Comparison of ENCODE assay signal across 8 cellular contexts in the genomic region with DNA sequence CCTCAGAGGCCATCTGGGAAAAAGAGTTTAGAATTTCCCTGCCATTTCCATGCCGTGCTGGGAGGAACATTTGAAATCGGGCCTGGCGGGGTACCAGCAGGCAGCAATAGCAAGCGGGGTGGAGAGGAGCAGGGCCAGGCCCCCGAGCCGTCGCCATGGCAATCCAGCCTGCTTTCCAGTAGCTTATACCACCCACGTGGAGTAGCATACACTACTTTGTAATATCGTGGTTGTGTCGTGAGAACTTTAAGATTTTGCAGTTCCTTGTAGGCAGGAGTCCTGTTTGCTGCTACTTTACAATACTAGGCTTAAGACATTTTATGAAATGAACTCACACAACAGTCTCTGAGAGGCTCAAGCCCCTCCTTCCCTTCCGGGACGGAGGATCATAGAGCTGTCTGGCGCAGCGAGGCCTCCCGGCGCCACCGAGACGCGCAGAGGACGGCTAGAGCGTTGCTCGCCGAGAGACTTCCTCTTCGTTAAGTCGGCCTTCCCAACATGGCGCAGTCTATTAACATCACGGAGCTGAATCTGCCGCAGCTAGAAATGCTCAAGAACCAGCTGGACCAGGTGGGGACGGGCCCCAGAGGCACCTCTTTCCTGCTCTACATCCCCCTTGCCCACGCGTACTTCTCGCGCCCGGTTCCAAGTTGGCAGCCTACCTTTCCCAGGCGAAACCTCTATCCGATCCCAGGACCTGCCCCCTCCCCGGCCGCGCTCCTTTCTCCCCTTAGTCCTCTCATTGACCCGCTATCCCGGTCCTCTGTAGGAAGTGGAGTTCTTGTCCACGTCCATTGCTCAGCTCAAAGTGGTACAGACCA. TPM values are rescaled to one million over a fixed set of nuclear protein-coding genes. Genes with fewer than 3 reads are reported as not detected.
A peak's percentile ranks its signal among the peaks of the same experiment; 100 is the strongest.
DNase-seq lines count a peak whose midpoint lies in the region; TF ChIP-seq lines count a peak whose summit lies in the region.

A gene (plus strand): TSS at position 473 of the 821 bp plus-strand sequence. CDS start 26 bp downstream, at position 499.

- TF ChIP-seq CTCF in MM.1S (IDR thresholded peaks at IDR 0.05; ENCODE audit: low read length), result no peak

- H3K9me3 ChIP-seq in ES-I3 (ENCODE audit: control insufficient read depth, insufficient read depth, low read length), result no peaks in the 10 kb centered on the region
- no peaks in the 10 kb centered on the region for H3K9me3 ChIP-seq in HAP-1
- no peaks in the 10 kb centered on the region for H3K9me3 ChIP-seq in MM.1S (replicated peaks; ENCODE audit: insufficient read depth, low read length)
- H3K9me3 ChIP-seq in SJCRH30 (replicated peaks), result no peaks in the 10 kb centered on the region
- no peaks in the 10 kb centered on the region for H3K9me3 ChIP-seq in neuron (ENCODE audit: low read length)
- H3K9me3 ChIP-seq in subcutaneous abdominal adipose tissue (ENCODE audit: control insufficient read depth in 5 of 5, low read length in 5 of 5), result no peaks in the 10 kb centered on the region

- H3K4me3 ChIP-seq in HAP-1 (peak within 1 kb of the TSS; percentile 81), MM.1S (ENCODE audit: low read length) (peak within 1 kb of the TSS; percentile 99), SJCRH30 (peak within 1 kb of the TSS; percentile 89), neuron (ENCODE audit: low read length) (peak within 1 kb of the TSS; percentile 90), subcutaneous abdominal adipose tissue (ENCODE audit: low read depth in 1 of 5, low read length in 5 of 5) (peak within 1 kb of the TSS; percentile 90 to 97 (median 96))

- no peaks in the 10 kb centered on the region for H3K9me2 ChIP-seq in MM.1S (replicated peaks; ENCODE audit: insufficient read depth, low read length)

- H3K4me2 ChIP-seq in MM.1S (ENCODE audit: low read depth, low read length), result peak within 1 kb of the TSS; percentile 79

- H4K20me1 ChIP-seq in MM.1S (ENCODE audit: insufficient read depth, low read length), result no peaks in the 10 kb centered on the region

- H3F3A ChIP-seq in MM.1S (ENCODE audit: insufficient read depth, low read length), result peaks cover 35% of the 10 kb centered on the region

- peak within 1 kb of the TSS; percentile 57; the same call in 1 of the 2 replicates for H3K27ac ChIP-seq in MM.1S (ENCODE audit: low read length)
- H3K27ac ChIP-seq in SJCRH30, result peak within 1 kb of the TSS; percentile 63
- peak within 1 kb of the TSS; percentile 94 for H3K27ac ChIP-seq in subcutaneous abdominal adipose tissue (ENCODE audit: low read depth, low read length)

- H3K9ac ChIP-seq in ES-I3 (ENCODE audit: low read depth, low read length) (peak within 1 kb of the TSS; percentile 85), MM.1S (ENCODE audit: low read length) (peak within 1 kb of the TSS; percentile 83), subcutaneous abdominal adipose tissue (ENCODE audit: low read length in 5 of 5) (peak within 1 kb of the TSS; percentile 93 to 100 (median 99))

- H2AFZ ChIP-seq in MM.1S (ENCODE audit: low read length), result peak within 1 kb of the TSS; percentile 97
- peak within 1 kb of the TSS; percentile 83 for H2AFZ ChIP-seq in neuron (ENCODE audit: low read depth, low read length)

- peaks cover 14% of the 10 kb centered on the region; the same call in 1 of the 2 replicates for H3K36me3 ChIP-seq in ES-I3 (ENCODE audit: insufficient read depth, low read length)
- H3K36me3 ChIP-seq in HAP-1 (replicated peaks), result peaks cover 50% of the 10 kb centered on the region
- H3K36me3 ChIP-seq in MM.1S (replicated peaks; ENCODE audit: insufficient read depth, low read length), result no peaks in the 10 kb centered on the region; the same call in 1 of the 2 replicates
- H3K36me3 ChIP-seq in SJCRH30, result peaks cover 26% of the 10 kb centered on the region
- H3K36me3 ChIP-seq in neuron (ENCODE audit: insufficient read depth, low read length), result peaks cover 34% of the 10 kb centered on the region
- peaks cover 4 to 11% (median 7%) of the 10 kb centered on the region in 5 donors for H3K36me3 ChIP-seq in subcutaneous abdominal adipose tissue (ENCODE audit: control insufficient read depth in 5 of 5, insufficient read depth in 5 of 5, low read length in 5 of 5)

- H3K4me1 ChIP-seq in ES-I3 (ENCODE audit: insufficient read depth, low read length) (peaks cover 3% of the 10 kb centered on the region; the same call in 1 of the 2 replicates), HAP-1 (peaks cover 4% of the 10 kb centered on the region), MM.1S (ENCODE audit: low read length) (peaks cover 15% of the 10 kb centered on the region), SJCRH30 (0 out of 2 replicates have a peak, but pooled peaks cover 2% of the 10 kb centered on the region), neuron (ENCODE audit: insufficient read depth, low read length) (peaks cover 20% of the 10 kb centered on the region), subcutaneous abdominal adipose tissue (ENCODE audit: control insufficient read depth in 5 of 5, insufficient read depth in 5 of 5, low read length in 5 of 5) (peaks cover 7 to 54% (median 42%) of the 10 kb centered on the region in 5 donors)

- H3K27me3 ChIP-seq in HAP-1 (ENCODE audit: low read depth), result no peaks in the 10 kb centered on the region
- H3K27me3 ChIP-seq in MM.1S (replicated peaks; ENCODE audit: insufficient read depth, low read length), result no peaks in the 10 kb centered on the region
- no peaks in the 10 kb centered on the region for H3K27me3 ChIP-seq in SJCRH30
- H3K27me3 ChIP-seq in neuron (ENCODE audit: insufficient read depth, low read length), result no peaks in the 10 kb centered on the region
- H3K27me3 ChIP-seq in subcutaneous abdominal adipose tissue (ENCODE audit: control insufficient read depth in 5 of 5, insufficient read depth in 4 of 5, low read length in 5 of 5), result no peaks in the 10 kb centered on the region

- DNase-seq in HAP-1 (ENCODE audit: low spot score in 2 of 2) (peak; percentile 81 to 89), MM.1S (peak; percentile 88), SJCRH30 (peak; percentile 86), foreskin melanocyte (peak; percentile 91)
- DNase-seq in activated gamma-delta T cell treated with anti-CD3 and anti-CD28 coated beads, Interleukin-2, amount 50 U/mL, for 16 hours (ENCODE audit: low read depth), result peak; percentile 76

- in situ Hi-C loops in HAP-1 (cut with MboI; ENCODE audit: low sequenced_read_pairs), result no loop called here

- peaks cover 42% of the 10 kb centered on the region for H3K79me2 ChIP-seq in MM.1S (ENCODE audit: low read length)

RNA-seq across cellular contexts. Expression of the gene that starts here (rescaled TPM):
- 297 and 308 TPM in 2 replicates for total RNA-seq in SJCRH30 (2014; rRNA removed; shearing (Covaris generic))

Comparison
In these comparisons a context has a peak if more than half of its experiments do, and no peak if none do; other contexts are left out.
1. Peak in every context shown above with its lines: DNase-seq, H3K4me3 ChIP-seq and H3K27ac ChIP-seq.